Comparison of ENCODE assay signal across 1 cellular context in genomic region chr10:44968101-44968886, GRCh38.
TF ChIP-seq lines count a peak whose summit lies in the region.

No MANE protein-coding gene starts in this region.

TF ChIP-seq in H1, 55 proteins besides CTCF, POLR2A, EP300 and RAD21:
- TF ChIP-seq NANOG (IDR thresholded peaks at IDR 0.05; ENCODE audit: insufficient read depth, low read depth, low read length, poor library complexity, severe bottlenecking) (no peak), CBX5 (IDR thresholded peaks at IDR 0.05; ENCODE audit: low read depth, low read length) (no peak), TEAD4 (IDR thresholded peaks at IDR 0.05; ENCODE audit: low read depth, low read length) (no peak), CHD1 (IDR thresholded peaks at IDR 0.05; ENCODE audit: low read depth, low read length) (no peak), MAFK (IDR thresholded peaks at IDR 0.05; ENCODE audit: low read depth, low read length) (no peak), ASH2L (IDR thresholded peaks at IDR 0.05; ENCODE audit: low read length) (no peak), HDAC6 (IDR thresholded peaks at IDR 0.05; ENCODE audit: low read depth, low read length) (no peak), RNF2 (IDR thresholded peaks at IDR 0.05; ENCODE audit: borderline replicate concordance, low read depth, low read length, missing control alignments, poor library complexity, severe bottlenecking) (no peak), E2F6 (IDR thresholded peaks at IDR 0.05) (no peak), TCF12 (IDR thresholded peaks at IDR 0.05; ENCODE audit: low read depth, low read length) (no peak), HDAC2 (IDR thresholded peaks at IDR 0.05; ENCODE audit: borderline replicate concordance in 1 of 2, low read depth in 2 of 2, low read length in 2 of 2) (no peak), PHF8 (conservative IDR thresholded peaks at IDR 0.05; ENCODE audit: low read depth, low read length) (no peak), POU5F1 (IDR thresholded peaks at IDR 0.05; ENCODE audit: low read depth, low read length) (no peak), CEBPB (IDR thresholded peaks at IDR 0.05; ENCODE audit: low read depth, low read length) (no peak), KDM5A (IDR thresholded peaks at IDR 0.05; ENCODE audit: low read length) (no peak), USF2 (IDR thresholded peaks at IDR 0.05; ENCODE audit: low read length) (no peak), TAF1 (IDR thresholded peaks at IDR 0.05; ENCODE audit: low read depth, low read length) (no peak), CREB1 (IDR thresholded peaks at IDR 0.05) (no peak), GABPA (IDR thresholded peaks at IDR 0.05; ENCODE audit: borderline replicate concordance, insufficient read depth, low read length) (no peak), JUN (IDR thresholded peaks at IDR 0.05; ENCODE audit: low read depth, low read length) (no peak)
